ENCODE assay signal across 8 cellular contexts in genomic region chr18:77071061-77071460, GRCh38.
DNase-seq lines count a peak whose midpoint lies in the region; ATAC-seq and TF ChIP-seq lines count a peak whose summit lies in the region.

No MANE protein-coding gene starts in this region.

- H3K36me3 ChIP-seq in BLaER1 treated with 17β-estradiol and CSF1 and Interleukin-3, amounts not matched to agents 10 nM and 100 nM = peaks cover 56 to 88% (median 76%) of the 10 kb centered on the region in 11 experiments

- 0 out of 22 replicates have a peak, but pooled peaks cover 0 to 2% (median 0%) of the 10 kb centered on the region in 11 experiments for H3K9me3 ChIP-seq in BLaER1 treated with 17β-estradiol and CSF1 and Interleukin-3, amounts not matched to agents 10 nM and 100 nM (replicated peaks in 1 of 11)

- H3K4me1 Mint-ChIP-seq in nephron = peaks cover 44% of the 10 kb centered on the region

- no peak overlapping the region for H3K4me3 Mint-ChIP-seq in nephron

- peaks cover 0 to 50% (median 9%) of the 10 kb centered on the region in 11 experiments; a peak in 14 of 22 replicates for H4K20me1 ChIP-seq in BLaER1 treated with 17β-estradiol and CSF1 and Interleukin-3, amounts not matched to agents 10 nM and 100 nM

- no peak for DNase-seq in HL-60 (ENCODE audit: low read depth in 1 of 2, low spot score in 1 of 2)
- no peak for DNase-seq in coronary artery (ENCODE audit: low spot score)
- no peak for DNase-seq in DMS79 treated with DMSO at 0.1 percent for 48 hours (lab: John Stamatoyannopoulos, UW)
- no peak for DNase-seq in C1 segment of cervical spinal cord (lab: John Stamatoyannopoulos, UW)
- no peak for DNase-seq in NCI-H226

- no peaks in the 10 kb centered on the region for H3K9me3 Mint-ChIP-seq in nephron

- no peaks in the 10 kb centered on the region for H3K27me3 Mint-ChIP-seq in nephron (ENCODE audit: low read depth)

- peak overlapping the region in 2 of 11 experiments; percentile 10 to 22; a peak in 2 of 22 replicates for H3K9ac ChIP-seq in BLaER1 treated with 17β-estradiol and CSF1 and Interleukin-3, amounts not matched to agents 10 nM and 100 nM

- H3K27ac Mint-ChIP-seq in nephron = peak overlapping the region in 2 of 3 experiments; percentile 73 to 86

- peak overlapping the region in 8 of 11 experiments; percentile 43 to 89 (median 85); a peak in 12 of 22 replicates for H3K4me2 ChIP-seq in BLaER1 treated with 17β-estradiol and CSF1 and Interleukin-3, amounts not matched to agents 10 nM and 100 nM

- H3K27me3 ChIP-seq in BLaER1 treated with 17β-estradiol and CSF1 and Interleukin-3, amounts not matched to agents 10 nM and 100 nM = no peaks in the 10 kb centered on the region
- H3K27me3 ChIP-seq in HL-60 (ENCODE audit: insufficient read depth, poor library complexity, severe bottlenecking) = no peaks in the 10 kb centered on the region

- ATAC-seq in HG03521 (IDR thresholded peaks at IDR 0.05; ENCODE audit: unreplicated experiment) = no peak

- peaks cover 54 to 100% (median 94%) of the 10 kb centered on the region in 10 experiments for H3K4me1 ChIP-seq in BLaER1 treated with 17β-estradiol and CSF1 and Interleukin-3, amounts not matched to agents 10 nM and 100 nM

- peak overlapping the region; percentile 17 to 99 (median 98); a peak in 17 of 22 replicates for H3K27ac ChIP-seq in BLaER1 treated with 17β-estradiol and CSF1 and Interleukin-3, amounts not matched to agents 10 nM and 100 nM
- H3K27ac ChIP-seq in HL-60 (replicated peaks) (peak overlapping the region; percentile 10), coronary artery (peak overlapping the region; percentile 48 to 77)

- no peak for TF ChIP-seq CTCF in HL-60 (IDR thresholded peaks at IDR 0.05; ENCODE audit: insufficient read depth, low read length)
- no peak for TF ChIP-seq CTCF in coronary artery (IDR thresholded peaks at IDR 0.05)
- no peak for TF ChIP-seq CTCF in nephron (IDR thresholded peaks at IDR 0.05; ENCODE audit: unreplicated experiment in 3 of 3)

- no peak overlapping the region for H3K4me3 ChIP-seq in BLaER1 treated with 17β-estradiol and CSF1 and Interleukin-3, amounts not matched to agents 10 nM and 100 nM
- H3K4me3 ChIP-seq in HL-60 (replicated peaks; ENCODE audit: insufficient read depth, low read length) (no peak overlapping the region), coronary artery (no peak overlapping the region)

- no peaks in the 10 kb centered on the region for H3K36me3 Mint-ChIP-seq in nephron (ENCODE audit: low read depth)

Comparison
In these comparisons a context has a peak if more than half of its experiments do, and no peak if none do; other contexts are left out.
1. H3K27ac ChIP-seq: peak in every context shown above with its lines; median percentile 98 in BLaER1 treated with 17β-estradiol and CSF1 and Interleukin-3, amounts not matched to agents 10 nM and 100 nM; 62 in coronary artery; 10 in HL-60.